ENCODE assay signal across 8 cellular contexts in genomic region chr7:90629306-90629918, GRCh38. TPM values are rescaled to one million over a fixed set of nuclear protein-coding genes. Genes with fewer than 3 reads are reported as not detected.
DNase-seq lines count a peak whose midpoint lies in the region; ATAC-seq and TF ChIP-seq lines count a peak whose summit lies in the region.

No MANE protein-coding gene starts in this region.

- H3K27me3 Mint-ChIP-seq in progenitor cell of endocrine pancreas: no peaks in the 10 kb centered on the region

- no peaks in the 10 kb centered on the region for H3K9me3 ChIP-seq in Karpas-422 (ENCODE audit: low read length)

- no peaks in the 10 kb centered on the region for H3K27me3 ChIP-seq in Karpas-422 (ENCODE audit: low read length)

- peaks cover 9% of the 10 kb centered on the region for H3K36me3 ChIP-seq in Karpas-422 (ENCODE audit: insufficient read depth, low read length)

- peaks cover 16% of the 10 kb centered on the region for H3K4me1 ChIP-seq in Karpas-422 (ENCODE audit: low read length)

- peak; percentile 14 for DNase-seq in NCI-H510A treated with DMSO at 0.1 percent for 48 hours (lab: John Stamatoyannopoulos, UW)
- no peak for DNase-seq in NCI-H510A (lab: John Stamatoyannopoulos, UW)
- peak; percentile 81 for DNase-seq in Karpas-422
- peak; percentile 34 for DNase-seq in SHP77 treated with DMSO at 0.1 percent for 48 hours (lab: John Stamatoyannopoulos, UW)
- peak; percentile 80 for DNase-seq in fibroblast of pulmonary artery (ENCODE audit: low read depth)
- no peak for DNase-seq in progenitor cell of endocrine pancreas (ENCODE audit: low spot score, unreplicated experiment)
- DNase-seq in stimulated activated CD4-positive, alpha-beta T cell treated with anti-CD3 and anti-CD28 coated beads, Interleukin-4, amount 100 ng/mL, for 4 hours: no peak

- TF ChIP-seq CTCF in fibroblast of pulmonary artery (IDR thresholded peaks at IDR 0.05; ENCODE audit: low read length, missing control alignments) (peak; percentile 79), progenitor cell of endocrine pancreas (IDR thresholded peaks at IDR 0.05; ENCODE audit: unreplicated experiment) (peak; percentile 57)

- no peak overlapping the region for H3K4me2 ChIP-seq in Karpas-422 (ENCODE audit: low read depth, low read length, poor library complexity, severe bottlenecking)

- H3K4me1 Mint-ChIP-seq in progenitor cell of endocrine pancreas (ENCODE audit: low read depth): peaks cover 15% of the 10 kb centered on the region

- no peak overlapping the region for H3K27ac ChIP-seq in Karpas-422 (ENCODE audit: low read length)

- H3K4me3 ChIP-seq in Karpas-422 (ENCODE audit: low read length) (no peak overlapping the region), fibroblast of pulmonary artery (replicated peaks; ENCODE audit: low read depth, low read length) (no peak overlapping the region)

- no peaks in the 10 kb centered on the region for H3K9me3 Mint-ChIP-seq in progenitor cell of endocrine pancreas (ENCODE audit: low read depth)

- H3K4me3 Mint-ChIP-seq in progenitor cell of endocrine pancreas (ENCODE audit: low read depth): no peak overlapping the region

- no peak overlapping the region for H3K27ac Mint-ChIP-seq in progenitor cell of endocrine pancreas

- H3K36me3 Mint-ChIP-seq in progenitor cell of endocrine pancreas (ENCODE audit: insufficient read depth): peaks cover 10% of the 10 kb centered on the region

- no peaks in the 10 kb centered on the region for H3K9me2 ChIP-seq in Karpas-422 (replicated peaks; ENCODE audit: insufficient read depth, low read length)

- H2AFZ ChIP-seq in Karpas-422 (ENCODE audit: low read length): no peak overlapping the region

- peak; percentile 80 for ATAC-seq in GM21717 (IDR thresholded peaks at IDR 0.05; ENCODE audit: unreplicated experiment)

- H4K20me1 ChIP-seq in Karpas-422 (ENCODE audit: insufficient read depth, low read depth, low read length): no peaks in the 10 kb centered on the region

- H3K9ac ChIP-seq in Karpas-422 (ENCODE audit: low read length): no peak overlapping the region

- peaks cover 93% of the 10 kb centered on the region for H3K79me2 ChIP-seq in Karpas-422 (ENCODE audit: low read length)

RNA-seq across cellular contexts. Expression of gene CDK14, which starts 33.3 kb away (rescaled TPM):
- total RNA-seq in Karpas-422 (2014; rRNA removed; shearing (Covaris generic); ENCODE audit: low replicate concordance): 100 and 121 TPM in 2 replicates
- 116 and 117 TPM in 2 replicates for total RNA-seq in progenitor cell of endocrine pancreas

Comparison
In these comparisons a context has a peak if more than half of its experiments do, and no peak if none do; other contexts are left out.
1. DNase-seq: peak in NCI-H510A treated with DMSO at 0.1 percent for 48 hours (single experiment), Karpas-422 (single experiment), SHP77 treated with DMSO at 0.1 percent for 48 hours (single experiment) and fibroblast of pulmonary artery (single experiment); none in NCI-H510A (single experiment), progenitor cell of endocrine pancreas (single experiment) and stimulated activated CD4-positive, alpha-beta T cell treated with anti-CD3 and anti-CD28 coated beads, Interleukin-4, amount 100 ng/mL, for 4 hours (0 of 2).